In genomic region chr3:148727242-148727641, GRCh38 we compare ENCODE assay signal across 8 cellular contexts. TPM values are rescaled to one million over a fixed set of nuclear protein-coding genes. Genes with fewer than 3 reads are reported as not detected.
DNase-seq lines count a peak whose midpoint lies in the region; ATAC-seq and TF ChIP-seq lines count a peak whose summit lies in the region.

No MANE protein-coding gene starts in this region.

- no peaks in the 10 kb centered on the region for H3K36me3 Mint-ChIP-seq in stimulated activated memory B cell treated with anti-CD40 and anti-IgM and Interleukin-4, amounts not matched to agents 10 μg/mL and 1 μg/mL and 100 μg/mL, for 72 hours

- H3K27me3 Mint-ChIP-seq in stimulated activated memory B cell treated with anti-CD40 and anti-IgM and Interleukin-4, amounts not matched to agents 10 μg/mL and 1 μg/mL and 100 μg/mL, for 72 hours: no peaks in the 10 kb centered on the region

- no peaks in the 10 kb centered on the region for H3K36me3 ChIP-seq in WERI-Rb-1
- H3K36me3 ChIP-seq in upper lobe of right lung: no peaks in the 10 kb centered on the region

- H3K4me1 Mint-ChIP-seq in stimulated activated memory B cell treated with anti-CD40 and anti-IgM and Interleukin-4, amounts not matched to agents 10 μg/mL and 1 μg/mL and 100 μg/mL, for 72 hours: no peaks in the 10 kb centered on the region

- DNase-seq in AG10803 (ENCODE audit: low read depth): peak; percentile 32
- DNase-seq in NCI-H146 treated with DMSO at 0.1 percent for 48 hours (lab: John Stamatoyannopoulos, UW; ENCODE audit: unreplicated experiment): peak; percentile 39
- DNase-seq in WERI-Rb-1: peak; percentile 74
- DNase-seq in iPS DF 4.7 (ENCODE audit: extremely low read depth, low spot score): peak; percentile 19
- no peak for DNase-seq in upper lobe of right lung

- intact Hi-C loops in upper lobe of right lung (cut with DNase I): no loop called here

- no peaks in the 10 kb centered on the region for H3K27me3 ChIP-seq in WERI-Rb-1 (ENCODE audit: insufficient read depth, low read depth, severe bottlenecking)
- no peaks in the 10 kb centered on the region for H3K27me3 ChIP-seq in upper lobe of right lung

- no peak overlapping the region for H3K4me3 ChIP-seq in AG10803 (ENCODE audit: low read length)
- H3K4me3 ChIP-seq in WERI-Rb-1 (ENCODE audit: low read depth, low read length): no peak overlapping the region
- H3K4me3 ChIP-seq in upper lobe of right lung: no peak overlapping the region

- H3K9me3 Mint-ChIP-seq in stimulated activated memory B cell treated with anti-CD40 and anti-IgM and Interleukin-4, amounts not matched to agents 10 μg/mL and 1 μg/mL and 100 μg/mL, for 72 hours: no peaks in the 10 kb centered on the region

- no peaks in the 10 kb centered on the region for H3K4me1 ChIP-seq in upper lobe of right lung

- no peak overlapping the region for H3K4me3 Mint-ChIP-seq in stimulated activated memory B cell treated with anti-CD40 and anti-IgM and Interleukin-4, amounts not matched to agents 10 μg/mL and 1 μg/mL and 100 μg/mL, for 72 hours

- no peak overlapping the region for H3K27ac Mint-ChIP-seq in stimulated activated memory B cell treated with anti-CD40 and anti-IgM and Interleukin-4, amounts not matched to agents 10 μg/mL and 1 μg/mL and 100 μg/mL, for 72 hours

- H3K9me3 ChIP-seq in WERI-Rb-1 (ENCODE audit: severe bottlenecking): no peaks in the 10 kb centered on the region
- H3K9me3 ChIP-seq in upper lobe of right lung: no peaks in the 10 kb centered on the region

- ATAC-seq in GM18508 (IDR thresholded peaks at IDR 0.05; ENCODE audit: insufficient read depth, unreplicated experiment) (peak; percentile 92), HG02885 (IDR thresholded peaks at IDR 0.05; ENCODE audit: poor library complexity, unreplicated experiment) (peak; percentile 84), upper lobe of right lung (peak; percentile 63)
- no peak for ATAC-seq in stimulated activated memory B cell treated with anti-CD40 and anti-IgM and Interleukin-4, amounts not matched to agents 10 μg/mL and 1 μg/mL and 100 μg/mL, for 72 hours

- H3K27ac ChIP-seq in WERI-Rb-1: no peak overlapping the region
- H3K27ac ChIP-seq in upper lobe of right lung: no peak overlapping the region

- TF ChIP-seq CTCF in AG10803 (conservative IDR thresholded peaks at IDR 0.05; ENCODE audit: low read length) (peak; percentile 64), WERI-Rb-1 (IDR thresholded peaks at IDR 0.05; ENCODE audit: low read depth, low read length) (peak; percentile 78), upper lobe of right lung (IDR thresholded peaks at IDR 0.05) (peak; percentile 30)

RNA-seq across cellular contexts. Expression of gene AGTR1, which starts 29.5 kb away (rescaled TPM):
- total RNA-seq in upper lobe of right lung: 7.8 TPM
